Comparison of ENCODE assay signal across 30 cellular contexts in the genomic region with DNA sequence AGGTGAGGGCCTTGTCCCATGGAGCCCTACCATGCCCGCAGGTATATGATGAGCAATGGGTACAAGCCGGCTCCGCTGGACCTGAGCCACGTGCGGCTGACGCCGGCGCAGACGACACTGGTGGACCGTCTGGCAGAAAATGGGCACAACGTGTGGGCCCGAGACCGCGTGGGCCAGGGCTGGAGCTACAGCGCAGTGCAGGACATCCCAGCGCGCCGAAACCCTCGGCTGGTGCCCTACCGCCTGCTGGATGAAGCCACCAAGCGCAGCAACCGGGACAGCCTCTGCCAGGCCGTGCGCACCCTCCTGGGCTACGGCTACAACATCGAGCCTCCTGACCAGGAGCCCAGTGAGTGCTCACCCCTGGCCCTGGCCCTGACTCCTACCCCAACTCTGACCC. TPM values are rescaled to one million over a fixed set of nuclear protein-coding genes. Genes with fewer than 3 reads are reported as not detected.
"Had no signal": no experiment of that assay in that cellular context is flagged by ENCODE, and none has a peak within 500 bp of the region (broad histone marks: within the 10 kb centered on the region; RNA-seq: fewer than 3 reads in every experiment).

No MANE protein-coding gene starts in this region.

- H3K4me3 Mint-ChIP-seq: mesothelial cell of epicardium; naive B cell; natural killer cell; nephron progenitor cell; stimulated activated naive B cell treated with anti-CD40 and anti-IgM and Interleukin-4, amounts not matched to agents 10 μg/mL and 1 μg/mL and 100 μg/mL, for 72 hours had no signal

- H3K36me3 Mint-ChIP-seq: mesothelial cell of epicardium; naive B cell; natural killer cell; neural progenitor cell; stimulated activated naive B cell treated with anti-CD40 and anti-IgM and Interleukin-4, amounts not matched to agents 10 μg/mL and 1 μg/mL and 100 μg/mL, for 72 hours had no signal

- H3K4me3 ChIP-seq: heart left ventricle, left ventricle myocardium inferior, lung, neural progenitor cell, right atrium auricular region, right lobe of liver, smooth muscle cell, stomach, testis, thyroid gland, transverse colon, upper lobe of left lung had no signal

- H3K27me3 ChIP-seq: neural progenitor cell, right atrium auricular region, right lobe of liver, testis, thyroid gland, transverse colon, upper lobe of left lung had no signal

- H3K4me1 ChIP-seq: heart left ventricle, left ventricle myocardium inferior, neural progenitor cell, parathyroid adenoma, right atrium auricular region, right lobe of liver, stomach, testis, thyroid gland, transverse colon, upper lobe of left lung had no signal

- H3K27ac ChIP-seq: heart left ventricle, left ventricle myocardium inferior, neural progenitor cell, parathyroid adenoma, right atrium auricular region, right lobe of liver, stomach, testis, thyroid gland, transverse colon, upper lobe of left lung had no signal

- H3K9me3 ChIP-seq: heart left ventricle, left ventricle myocardium inferior, right atrium auricular region, right lobe of liver, testis, thyroid gland, transverse colon, upper lobe of left lung had no signal

- H3K9me3 Mint-ChIP-seq: mesothelial cell of epicardium, natural killer cell, neural progenitor cell had no signal

- DNase-seq: hypothalamus; islet precursor cell; left ventricle myocardium inferior; mesendoderm; naive B cell; natural killer cell; nephron progenitor cell; right lobe of liver; stimulated activated CD4-positive, alpha-beta T cell treated with anti-CD3 and anti-CD28 coated beads, Interleukin-1b, Interleukin-23, amount 100 ng/mL, for 48 hours; stimulated activated CD4-positive, alpha-beta T cell treated with anti-CD3 and anti-CD28 coated beads, Interleukin-2, amount 100 ng/mL, for 48 hours; stimulated activated CD4-positive, alpha-beta T cell treated with anti-CD3 and anti-CD28 coated beads, Interleukin-4, amount 100 ng/mL, for 4 hours; stimulated activated CD8-positive, alpha-beta memory T cell treated with anti-CD3 and anti-CD28 coated beads, Interleukin-4, amount 100 ng/mL, for 48 hours; stimulated activated naive B cell treated with anti-CD40 and anti-IgM and Interleukin-4, amounts not matched to agents 10 μg/mL and 1 μg/mL and 100 μg/mL, for 72 hours; stimulated activated naive CD8-positive, alpha-beta T cell treated with anti-CD3 and anti-CD28 coated beads, Interleukin-15, Interleukin-2, amounts not matched to agents 100 U/mL and 50 U/mL, for 24 hours; stomach; testis; thyroid gland; transverse colon had no signal

- H3K27ac Mint-ChIP-seq: mesothelial cell of epicardium; natural killer cell; neural progenitor cell; stimulated activated naive B cell treated with anti-CD40 and anti-IgM and Interleukin-4, amounts not matched to agents 10 μg/mL and 1 μg/mL and 100 μg/mL, for 72 hours had no signal

- H3K4me1 Mint-ChIP-seq: mesothelial cell of epicardium; naive B cell; natural killer cell; stimulated activated naive B cell treated with anti-CD40 and anti-IgM and Interleukin-4, amounts not matched to agents 10 μg/mL and 1 μg/mL and 100 μg/mL, for 72 hours had no signal

- ATAC-seq: natural killer cell; right lobe of liver; stimulated activated naive B cell treated with anti-CD40 and anti-IgM and Interleukin-4, amounts not matched to agents 10 μg/mL and 1 μg/mL and 100 μg/mL, for 72 hours; stimulated activated naive CD8-positive, alpha-beta T cell treated with anti-CD3 and anti-CD28 coated beads, Interleukin-15, Interleukin-2, amounts not matched to agents 100 U/mL and 50 U/mL, for 24 hours had no signal

- H3K36me3 ChIP-seq: heart left ventricle, left ventricle myocardium inferior, neural progenitor cell, right atrium auricular region, right lobe of liver, stomach, thyroid gland, transverse colon, upper lobe of left lung had no signal

RNA-seq across cellular contexts. Expression of a gene that starts 40.0 kb away (rescaled TPM):
- total RNA-seq: kidney epithelial cell, osteocyte, pulmonary artery endothelial cell, renal cortical epithelial cell, smooth muscle cell had no signal
- polyA plus RNA-seq: smooth muscle cell had no signal
